Comparison of ENCODE assay signal across 32 cellular contexts in the genomic region with DNA sequence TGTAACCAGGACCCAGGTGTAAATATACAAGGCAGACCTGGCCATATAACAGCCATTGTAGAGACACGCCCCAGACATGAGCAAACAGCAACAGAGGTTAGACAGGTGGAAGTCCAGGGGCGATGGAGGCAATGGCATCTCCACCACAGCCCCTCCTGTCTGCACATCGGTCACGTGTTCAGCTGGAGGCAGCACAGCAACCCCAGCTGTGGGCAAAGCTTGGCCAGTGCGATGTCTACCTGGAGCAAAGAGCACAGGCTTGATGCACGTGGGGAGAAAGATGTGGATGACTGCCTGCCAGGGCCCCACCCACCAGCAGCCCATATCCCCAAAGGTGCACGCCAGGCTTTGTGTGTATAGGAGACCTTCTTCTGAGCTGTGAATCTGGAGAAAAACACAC. TPM values are rescaled to one million over a fixed set of nuclear protein-coding genes. Genes with fewer than 3 reads are reported as not detected.
DNase-seq lines count a peak whose midpoint lies in the region; ATAC-seq, FAIRE-seq and TF ChIP-seq lines count a peak whose summit lies in the region.
"Had no signal": no experiment of that assay in that cellular context is flagged by ENCODE, and none has a peak within 500 bp of the region (broad histone marks: within the 10 kb centered on the region; RNA-seq: fewer than 3 reads in every experiment).

No MANE protein-coding gene starts in this region.

- H3K27me3 ChIP-seq in Loucy (ENCODE audit: insufficient read depth, low read length, poor library complexity, severe bottlenecking), result no peaks in the 10 kb centered on the region
- no peaks in the 10 kb centered on the region for H3K27me3 ChIP-seq in bronchial epithelial cell (ENCODE audit: control insufficient read depth, insufficient read depth, low read length)
- no peaks in the 10 kb centered on the region for H3K27me3 ChIP-seq in HepG2 (ENCODE audit: control insufficient read depth in 1 of 2, insufficient read depth in 2 of 2, low read length in 2 of 2)
- H3K27me3 ChIP-seq in small intestine (ENCODE audit: control insufficient read depth in 2 of 2, insufficient read depth in 2 of 2, low read length in 2 of 2), result no peaks in the 10 kb centered on the region
- H3K27me3 ChIP-seq: BLaER1 treated with 17β-estradiol and CSF1 and Interleukin-3, amounts not matched to agents 10 nM and 100 nM; SJSA1 had no signal

- H3K79me2 ChIP-seq in Loucy (ENCODE audit: insufficient read depth, low read length) (no peaks in the 10 kb centered on the region), HepG2 (ENCODE audit: insufficient read depth, low read length) (no peaks in the 10 kb centered on the region)

- 9% methylated on average over 7 of the region's 7 CpGs for WGBS in HepG2 (ENCODE audit: low lambda C conversion rate)
- 5 to 48% (median 23%) methylated on average over 7 of the region's 7 CpGs for WGBS in small intestine, 3 donors

- CTCF ChIA-PET in HepG2 (lab: Yijun Ruan, JAX; ENCODE audit: low intra/inter-chr PET ratio, low total read pairs), result no interaction called here

- no peak for TF ChIP-seq POLR2A in HepG2 (IDR thresholded peaks at IDR 0.05; ENCODE audit: insufficient read depth in 1 of 2, low read depth in 2 of 2, low read length in 2 of 2)

- no peak for DNase-seq in bronchial epithelial cell (ENCODE audit: low read depth)
- no peak for DNase-seq in HepG2 (ENCODE audit: low spot score)
- peak; percentile 95 for DNase-seq in small intestine
- DNase-seq in activated CD8-positive, alpha-beta memory T cell treated with anti-CD3 and anti-CD28 coated beads for 24 hours, result no peak
- DNase-seq in AG20443 (ENCODE audit: low spot score), result no peak
- DNase-seq: AML-193; CD4-positive, alpha-beta T cell; DMS 273 treated with DMSO at 0.1 percent for 48 hours; DMS79; EL; GF-D8; GM23248; H7; KBM-7; MM.1S; NCI-H2081; NCI-H2227 treated with DMSO at 0.1 percent for 48 hours; NCI-H526 treated with DMSO at 0.1 percent for 48 hours; PC-9; Right ventricle myocardium superior; RPMI8226 had no signal

- H3K4me1 ChIP-seq in Loucy (ENCODE audit: insufficient read depth, low read length, poor library complexity, severe bottlenecking), result peaks cover 25% of the 10 kb centered on the region
- H3K4me1 ChIP-seq in HepG2 (ENCODE audit: insufficient read depth, low read length), result peaks cover 34% of the 10 kb centered on the region
- H3K4me1 ChIP-seq in small intestine (ENCODE audit: control insufficient read depth in 2 of 2, insufficient read depth in 1 of 2, low read depth in 1 of 2, low read length in 1 of 2), result peaks cover 0 to 12% of the 10 kb centered on the region in 2 donors
- H3K4me1 ChIP-seq: SJSA1 had no signal

- in situ Hi-C loops in HepG2 (cut with HindIII; ENCODE audit: extremely low pct_ligation_motif_present, low pct_unique_long_range_greater_than_20kb), result no loop called here

- no peak overlapping the region for H2AFZ ChIP-seq in Loucy (ENCODE audit: low read length)
- H2AFZ ChIP-seq in HepG2 (ENCODE audit: low read length), result no peak overlapping the region
- H2AFZ ChIP-seq: GM23248, PC-9 had no signal

- intact Hi-C loops in HepG2 (cut with micrococcal nuclease; ENCODE audit: unreplicated experiment), result no loop called here

- no peak overlapping the region for H3K4me2 ChIP-seq in Loucy (ENCODE audit: low read depth, low read length, poor library complexity, severe bottlenecking)
- H3K4me2 ChIP-seq in HepG2 (ENCODE audit: low read depth, low read length), result no peak overlapping the region
- H3K4me2 ChIP-seq: BLaER1 treated with 17β-estradiol and CSF1 and Interleukin-3, amounts not matched to agents 10 nM and 100 nM; PC-9 had no signal

- H3K9me3 ChIP-seq in Loucy (ENCODE audit: insufficient read depth, low read depth, low read length) (no peaks in the 10 kb centered on the region), HepG2 (ENCODE audit: low read length) (no peaks in the 10 kb centered on the region), small intestine (ENCODE audit: control insufficient read depth, low read depth) (no peaks in the 10 kb centered on the region)
- H3K9me3 ChIP-seq: BLaER1 treated with 17β-estradiol and CSF1 and Interleukin-3, amounts not matched to agents 10 nM and 100 nM; SJSA1 had no signal

- no peak for TF ChIP-seq CTCF in Loucy (conservative IDR thresholded peaks at IDR 0.05; ENCODE audit: low read length)
- TF ChIP-seq CTCF in bronchial epithelial cell (IDR thresholded peaks at IDR 0.05; ENCODE audit: insufficient read depth, low read length, severe bottlenecking), result no peak
- no peak for TF ChIP-seq CTCF in HepG2 (CRISPR knock-in tag; IDR thresholded peaks at IDR 0.05)

- POLR2A ChIA-PET in HepG2 (lab: Yijun Ruan, JAX), result no interaction called here

- TF ChIP-seq EP300 in HepG2 (IDR thresholded peaks at IDR 0.05; ENCODE audit: low read depth in 2 of 2, low read length in 2 of 2), result no peak
- no peak for TF ChIP-seq EP300 in HepG2 (CRISPR knock-in tag; IDR thresholded peaks at IDR 0.05; ENCODE audit: borderline replicate concordance)

- no peaks in the 10 kb centered on the region for H3K9me2 ChIP-seq in Loucy (replicated peaks; ENCODE audit: low read depth, low read length)

- no peaks in the 10 kb centered on the region for H3K36me3 ChIP-seq in Loucy (ENCODE audit: insufficient read depth, low read length)
- H3K36me3 ChIP-seq in bronchial epithelial cell (ENCODE audit: control insufficient read depth, insufficient read depth, low read length), result no peaks in the 10 kb centered on the region
- no peaks in the 10 kb centered on the region for H3K36me3 ChIP-seq in HepG2 (replicated peaks in 1 of 2; ENCODE audit: control insufficient read depth in 1 of 2, insufficient read depth in 2 of 2, low read length in 2 of 2)
- no peaks in the 10 kb centered on the region for H3K36me3 ChIP-seq in small intestine (ENCODE audit: control insufficient read depth in 2 of 2, insufficient read depth in 2 of 2, low read length in 2 of 2)
- H3K36me3 ChIP-seq: BLaER1 treated with 17β-estradiol and CSF1 and Interleukin-3, amounts not matched to agents 10 nM and 100 nM; SJSA1 had no signal

- H3K27ac ChIP-seq in HepG2 (ENCODE audit: extremely low read length, insufficient read depth, low read length) (no peak overlapping the region), small intestine (ENCODE audit: low read depth in 1 of 2, low read length in 1 of 2) (no peak overlapping the region)
- H3K27ac ChIP-seq: BLaER1 treated with 17β-estradiol and CSF1 and Interleukin-3, amounts not matched to agents 10 nM and 100 nM; GM23248; PC-9; SJSA1 had no signal

- FAIRE-seq in bronchial epithelial cell (lab: Jason Lieb, UNC) (peak; percentile 55), HepG2 (lab: Jason Lieb, UNC) (no peak), small intestine (lab: Jason Lieb, UNC) (no peak)
- FAIRE-seq: A204.1, GM12891, GM19239 had no signal

- no peaks in the 10 kb centered on the region for H3F3A ChIP-seq in Loucy (ENCODE audit: low read depth)

- no TSS peak for BruUV-seq in HepG2 (replicated peaks; lab: Mats Ljungman, UMichigan)

- no peak for TF ChIP-seq RAD21 in HepG2 (CRISPR knock-in tag; IDR thresholded peaks at IDR 0.05)

- ATAC-seq in HepG2 (peak; percentile 35), GM18858 (IDR thresholded peaks at IDR 0.05; ENCODE audit: unreplicated experiment) (no peak)

- H4K20me1 ChIP-seq in Loucy (ENCODE audit: insufficient read depth, low read length, poor library complexity, severe bottlenecking) (no peaks in the 10 kb centered on the region), HepG2 (ENCODE audit: insufficient read depth, low read length) (no peaks in the 10 kb centered on the region)
- H4K20me1 ChIP-seq: BLaER1 treated with 17β-estradiol and CSF1 and Interleukin-3, amounts not matched to agents 10 nM and 100 nM had no signal

- H3K9ac ChIP-seq in Loucy (ENCODE audit: low read depth, low read length, poor library complexity, severe bottlenecking) (peak overlapping the region; percentile 23), HepG2 (ENCODE audit: insufficient read depth, low read depth, low read length) (no peak overlapping the region)
- H3K9ac ChIP-seq: BLaER1 treated with 17β-estradiol and CSF1 and Interleukin-3, amounts not matched to agents 10 nM and 100 nM; GM23248 had no signal

- H3K4me3 ChIP-seq in Loucy (ENCODE audit: low read length, poor library complexity, severe bottlenecking) (no peak overlapping the region), bronchial epithelial cell (ENCODE audit: low read depth, low read length) (no peak overlapping the region), HepG2 (replicated peaks in 1 of 3; ENCODE audit: insufficient read depth in 1 of 3, low read depth in 2 of 3, low read length in 3 of 3) (no peak overlapping the region), small intestine (ENCODE audit: low read depth in 1 of 2, low read length in 2 of 2) (no peak overlapping the region)
- H3K4me3 ChIP-seq: BLaER1 treated with 17β-estradiol and CSF1 and Interleukin-3, amounts not matched to agents 10 nM and 100 nM; GM23248; PC-9; SJSA1 had no signal

RNA-seq across cellular contexts. Expression of gene CYP4F2, which starts 4.4 kb away (rescaled TPM):
- total RNA-seq in bronchial epithelial cell (under 0.01 TPM in 1 of 2 replicates, not detected in the other), HepG2 (2016; rRNA removed; fragmentation: Illumina TruSeq; extraction: Trizol) (0.42 and 3.7 TPM in 2 replicates)
- total RNA-seq in HepG2 (2016; cell fraction: cytosol; rRNA removed; fragmentation: Illumina TruSeq; extraction: Trizol; ENCODE audit: low read depth), result 0.51 and 0.71 TPM in 2 replicates
- 0.73 and 3.5 TPM in 2 replicates for total RNA-seq in HepG2 (2016; cell fraction: insoluble cytoplasmic fraction; rRNA removed; fragmentation: Illumina TruSeq; extraction: Trizol)
- 1.1 and 1.2 TPM in 2 replicates for total RNA-seq in HepG2 (2016; cell fraction: membrane; rRNA removed; fragmentation: Illumina TruSeq; extraction: Trizol)
- total RNA-seq in HepG2 (2016; cell fraction: nucleus; rRNA removed; fragmentation: Illumina TruSeq; extraction: Trizol), result 3.8 and 5.4 TPM in 2 replicates
- polyA plus RNA-seq in HepG2 (2011; rRNA removed) (3.9 and 9.7 TPM in 2 replicates), small intestine (100 to 1,000 TPM in 1 of 3 donors, 10 to 100 TPM in 1, 1 to 10 TPM in 1; 7.5 to 135 (median 45.1) TPM)
- polyA plus RNA-seq in HepG2 (2011; cell fraction: cytosol; rRNA removed), result 2.4 and 4.6 TPM in 2 replicates
- 36.0 and 60.0 TPM in 2 replicates for polyA plus RNA-seq in HepG2 (2011; cell fraction: nucleus; rRNA removed)
- 7.6 and 9.3 TPM in 2 replicates for polyA plus RNA-seq in HepG2 (2012)
- polyA plus RNA-seq in HepG2 (2016; cell fraction: cytosol; fragmentation: Illumina TruSeq; extraction: Trizol; ENCODE audit: low read depth), result 0.22 and 0.41 TPM in 2 replicates
- polyA plus RNA-seq in HepG2 (2016; cell fraction: insoluble cytoplasmic fraction; fragmentation: Illumina TruSeq; extraction: Trizol; ENCODE audit: low read depth), result 1.0 and 1.4 TPM in 2 replicates
- 0.42 and 0.50 TPM in 2 replicates for polyA plus RNA-seq in HepG2 (2016; cell fraction: membrane; fragmentation: Illumina TruSeq; extraction: Trizol; ENCODE audit: low read depth)
- 15.4 and 16.1 TPM in 2 replicates for polyA plus RNA-seq in HepG2 (2016; cell fraction: nucleus; fragmentation: Illumina TruSeq; extraction: Trizol; ENCODE audit: insufficient read depth, low read depth)
- 0.23 and 11.4 TPM in 2 replicates for polyA minus RNA-seq in HepG2 (2011; rRNA and poly(A)+ RNA removed; ENCODE audit: low replicate concordance)
- polyA minus RNA-seq in HepG2 (2011; cell fraction: cytosol; rRNA and poly(A)+ RNA removed), result 2.1 and 4.8 TPM in 2 replicates
- 9.1 and 18.6 TPM in 2 replicates for polyA minus RNA-seq in HepG2 (2011; cell fraction: nucleus; rRNA and poly(A)+ RNA removed)
- total RNA-seq: CD4-positive, alpha-beta T cell; GM23248; H7; LHCN-M2; NCI-H460; Right ventricle myocardium superior; SJSA1 had no signal
- polyA plus RNA-seq: AG04450, GM23248 had no signal

RNA-seq across cellular contexts. Expression of gene CYP4F11, which starts 40.8 kb away (rescaled TPM):
- total RNA-seq in bronchial epithelial cell (0.79 and 2.7 TPM in 2 replicates), HepG2 (2016; rRNA removed; fragmentation: Illumina TruSeq; extraction: Trizol) (4.7 and 8.4 TPM in 2 replicates)
- 1.6 and 2.0 TPM in 2 replicates for total RNA-seq in HepG2 (2016; cell fraction: cytosol; rRNA removed; fragmentation: Illumina TruSeq; extraction: Trizol; ENCODE audit: low read depth)
- total RNA-seq in HepG2 (2016; cell fraction: insoluble cytoplasmic fraction; rRNA removed; fragmentation: Illumina TruSeq; extraction: Trizol), result 3.8 and 9.8 TPM in 2 replicates
- total RNA-seq in HepG2 (2016; cell fraction: membrane; rRNA removed; fragmentation: Illumina TruSeq; extraction: Trizol), result 3.7 and 4.7 TPM in 2 replicates
- 12.7 and 16.1 TPM in 2 replicates for total RNA-seq in HepG2 (2016; cell fraction: nucleus; rRNA removed; fragmentation: Illumina TruSeq; extraction: Trizol)
- polyA plus RNA-seq in HepG2 (2011; rRNA removed) (7.8 and 8.2 TPM in 2 replicates), small intestine (10 to 100 TPM in 2 of 3 donors, under 1 TPM in 1; 0.33 to 14.5 (median 12.7) TPM)
- polyA plus RNA-seq in HepG2 (2011; cell fraction: cytosol; rRNA removed), result 4.9 and 5.1 TPM in 2 replicates
- polyA plus RNA-seq in HepG2 (2011; cell fraction: nucleus; rRNA removed), result 14.5 and 17.8 TPM in 2 replicates
- polyA plus RNA-seq in HepG2 (2012), result 6.2 and 7.0 TPM in 2 replicates
- 2.3 and 2.4 TPM in 2 replicates for polyA plus RNA-seq in HepG2 (2016; cell fraction: cytosol; fragmentation: Illumina TruSeq; extraction: Trizol; ENCODE audit: low read depth)
- polyA plus RNA-seq in HepG2 (2016; cell fraction: insoluble cytoplasmic fraction; fragmentation: Illumina TruSeq; extraction: Trizol; ENCODE audit: low read depth), result 4.0 and 4.2 TPM in 2 replicates
- 3.1 and 3.3 TPM in 2 replicates for polyA plus RNA-seq in HepG2 (2016; cell fraction: membrane; fragmentation: Illumina TruSeq; extraction: Trizol; ENCODE audit: low read depth)
- 20.5 and 22.6 TPM in 2 replicates for polyA plus RNA-seq in HepG2 (2016; cell fraction: nucleus; fragmentation: Illumina TruSeq; extraction: Trizol; ENCODE audit: insufficient read depth, low read depth)
- 4.9 and 17.6 TPM in 2 replicates for polyA minus RNA-seq in HepG2 (2011; rRNA and poly(A)+ RNA removed; ENCODE audit: low replicate concordance)
- 4.5 and 7.9 TPM in 2 replicates for polyA minus RNA-seq in HepG2 (2011; cell fraction: cytosol; rRNA and poly(A)+ RNA removed)
- polyA minus RNA-seq in HepG2 (2011; cell fraction: nucleus; rRNA and poly(A)+ RNA removed), result 11.5 and 14.0 TPM in 2 replicates
- total RNA-seq: CD4-positive, alpha-beta T cell; GM23248; H7; SJSA1 had no signal
- polyA plus RNA-seq: GM23248 had no signal

RNA-seq across cellular contexts. Expression of gene OR10H4, which starts 55.3 kb away (rescaled TPM):
- total RNA-seq in bronchial epithelial cell (not detected in 2 replicates), HepG2 (2016; rRNA removed; fragmentation: Illumina TruSeq; extraction: Trizol) (not detected in 2 replicates)
- total RNA-seq in HepG2 (2016; cell fraction: cytosol; rRNA removed; fragmentation: Illumina TruSeq; extraction: Trizol; ENCODE audit: low read depth), result not detected in 2 replicates
- not detected in 2 replicates for total RNA-seq in HepG2 (2016; cell fraction: insoluble cytoplasmic fraction; rRNA removed; fragmentation: Illumina TruSeq; extraction: Trizol)
- total RNA-seq in HepG2 (2016; cell fraction: membrane; rRNA removed; fragmentation: Illumina TruSeq; extraction: Trizol), result not detected in 2 replicates
- total RNA-seq in HepG2 (2016; cell fraction: nucleus; rRNA removed; fragmentation: Illumina TruSeq; extraction: Trizol), result not detected in 2 replicates
- polyA plus RNA-seq in HepG2 (2011; rRNA removed) (not detected in 2 replicates), small intestine (not detected)
- not detected in 2 replicates for polyA plus RNA-seq in HepG2 (2011; cell fraction: cytosol; rRNA removed)
- not detected in 2 replicates for polyA plus RNA-seq in HepG2 (2011; cell fraction: nucleus; rRNA removed)
- not detected in 2 replicates for polyA plus RNA-seq in HepG2 (2012)
- not detected in 2 replicates for polyA plus RNA-seq in HepG2 (2016; cell fraction: cytosol; fragmentation: Illumina TruSeq; extraction: Trizol; ENCODE audit: low read depth)
- not detected in 2 replicates for polyA plus RNA-seq in HepG2 (2016; cell fraction: insoluble cytoplasmic fraction; fragmentation: Illumina TruSeq; extraction: Trizol; ENCODE audit: low read depth)
- not detected in 2 replicates for polyA plus RNA-seq in HepG2 (2016; cell fraction: membrane; fragmentation: Illumina TruSeq; extraction: Trizol; ENCODE audit: low read depth)
- polyA plus RNA-seq in HepG2 (2016; cell fraction: nucleus; fragmentation: Illumina TruSeq; extraction: Trizol; ENCODE audit: insufficient read depth, low read depth), result not detected in 2 replicates
- polyA minus RNA-seq in HepG2 (2011; rRNA and poly(A)+ RNA removed; ENCODE audit: low replicate concordance), result not detected in 2 replicates
- not detected in 2 replicates for polyA minus RNA-seq in HepG2 (2011; cell fraction: cytosol; rRNA and poly(A)+ RNA removed)
- polyA minus RNA-seq in HepG2 (2011; cell fraction: nucleus; rRNA and poly(A)+ RNA removed), result not detected in 2 replicates
- total RNA-seq: CD4-positive, alpha-beta T cell; GM23248; H7; HT1080; LHCN-M2; NCI-H460; PC-9; Right ventricle myocardium superior; SJSA1 had no signal
- polyA plus RNA-seq: AG04450, GM23248 had no signal
